8 cellular contexts compared by ENCODE assay signal in the genomic region with DNA sequence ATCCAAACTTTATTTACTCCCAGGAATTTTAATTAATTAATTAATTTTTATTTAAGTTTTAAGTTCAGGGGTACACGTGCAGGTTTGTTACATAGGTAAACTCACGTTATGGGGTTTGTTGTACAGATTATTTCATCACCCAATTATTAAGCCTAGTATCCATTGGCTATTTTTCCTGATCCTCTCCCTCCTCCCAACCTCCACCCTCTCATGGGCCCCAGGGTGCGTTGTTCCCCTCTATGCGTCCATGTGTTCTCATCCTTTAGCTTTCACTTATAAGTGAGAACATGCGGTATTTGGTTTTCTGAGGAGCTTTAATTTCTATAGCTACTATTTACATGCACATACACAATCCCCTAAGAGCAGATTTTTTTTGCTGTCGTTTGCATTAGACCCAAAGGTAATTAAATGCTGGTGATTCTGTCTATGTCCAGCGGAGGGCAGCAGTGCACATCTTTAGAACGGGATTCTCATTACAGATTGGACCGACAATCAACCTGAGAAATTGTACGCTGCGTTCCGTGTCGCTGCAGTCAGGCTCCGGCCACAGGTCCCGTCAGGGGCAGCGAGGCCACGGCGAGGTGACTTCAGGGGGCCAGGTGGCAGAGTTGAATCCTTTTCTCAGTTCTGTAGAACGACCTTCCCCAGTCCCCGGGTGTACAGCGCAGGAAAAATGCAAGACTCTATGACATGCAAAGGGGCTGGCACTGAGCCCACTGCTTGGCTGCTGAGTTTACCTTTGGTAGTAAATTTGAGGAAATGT. TPM values are rescaled to one million over a fixed set of nuclear protein-coding genes. Genes with fewer than 3 reads are reported as not detected.
A peak's percentile ranks its signal among the peaks of the same experiment; 100 is the strongest.
DNase-seq lines count a peak whose midpoint lies in the region; ATAC-seq and TF ChIP-seq lines count a peak whose summit lies in the region.

No MANE protein-coding gene starts in this region.

- H3K36me3 ChIP-seq in left ventricle myocardium inferior (no peaks in the 10 kb centered on the region), uterus (no peaks in the 10 kb centered on the region)

- peak; percentile 91 for ATAC-seq in HG02759 (IDR thresholded peaks at IDR 0.05; ENCODE audit: unreplicated experiment)
- peak; percentile 87 for ATAC-seq in activated naive CD8-positive, alpha-beta T cell treated with anti-CD3 and anti-CD28 coated beads, Interleukin-2, amount 50 U/mL, for 24 hours

- H3K4me1 ChIP-seq in left ventricle myocardium inferior (peaks cover 5% of the 10 kb centered on the region), uterus (no peaks in the 10 kb centered on the region)

- peaks cover 48% of the 10 kb centered on the region for H3K27me3 Mint-ChIP-seq in activated naive CD8-positive, alpha-beta T cell treated with anti-CD3 and anti-CD28 coated beads, Interleukin-2, amount 50 U/mL, for 24 hours

- no peak for TF ChIP-seq POLR2A in uterus (IDR thresholded peaks at IDR 0.05)

- H3K4me3 Mint-ChIP-seq in activated naive CD8-positive, alpha-beta T cell treated with anti-CD3 and anti-CD28 coated beads, Interleukin-2, amount 50 U/mL, for 24 hours, result peak overlapping the region; percentile 58

- H3K27ac Mint-ChIP-seq in activated naive CD8-positive, alpha-beta T cell treated with anti-CD3 and anti-CD28 coated beads, Interleukin-2, amount 50 U/mL, for 24 hours, result no peak overlapping the region

- intact Hi-C loops in left ventricle myocardium inferior (cut with micrococcal nuclease) (no loop called here), uterus (cut with DNase I; ENCODE audit: low total_unique reads) (no loop called here)

- H3K9me3 ChIP-seq in left ventricle myocardium inferior (replicated peaks), result no peaks in the 10 kb centered on the region
- no peaks in the 10 kb centered on the region for H3K9me3 ChIP-seq in uterus

- no peaks in the 10 kb centered on the region for H3K36me3 Mint-ChIP-seq in activated naive CD8-positive, alpha-beta T cell treated with anti-CD3 and anti-CD28 coated beads, Interleukin-2, amount 50 U/mL, for 24 hours (ENCODE audit: low read depth)

- peak; percentile 77 to 95 (median 94) for DNase-seq in NCI-H1417 (lab: John Stamatoyannopoulos, UW)
- DNase-seq in SW480 (ENCODE audit: low spot score), result peak; percentile 75
- peak; percentile 75 for DNase-seq in activated naive CD8-positive, alpha-beta T cell treated with anti-CD3 and anti-CD28 coated beads, Interleukin-2, amount 50 U/mL, for 24 hours
- peak; percentile 50 for DNase-seq in left ventricle myocardium inferior
- peak; percentile 60 for DNase-seq in putamen (ENCODE audit: low spot score)
- peak; percentile 52 to 64 for DNase-seq in uterus

- H3K9me3 Mint-ChIP-seq in activated naive CD8-positive, alpha-beta T cell treated with anti-CD3 and anti-CD28 coated beads, Interleukin-2, amount 50 U/mL, for 24 hours, result no peaks in the 10 kb centered on the region

- peak; percentile 67; the same call in 1 of the 2 replicates for TF ChIP-seq CTCF in GM12875 (IDR thresholded peaks at IDR 0.05; ENCODE audit: borderline replicate concordance, insufficient read depth, low read depth, low read length)
- peak; percentile 87 for TF ChIP-seq CTCF in left ventricle myocardium inferior (IDR thresholded peaks at IDR 0.05; ENCODE audit: borderline replicate concordance)
- peak; percentile 42 to 73 (median 56) for TF ChIP-seq CTCF in uterus (IDR thresholded peaks at IDR 0.05)

- H3K4me3 ChIP-seq in GM12875 (ENCODE audit: low read depth, low read length) (no peak overlapping the region), left ventricle myocardium inferior (peak overlapping the region; percentile 57), uterus (no peak overlapping the region)

- peaks cover 3% of the 10 kb centered on the region for H3K4me1 Mint-ChIP-seq in activated naive CD8-positive, alpha-beta T cell treated with anti-CD3 and anti-CD28 coated beads, Interleukin-2, amount 50 U/mL, for 24 hours

- H3K27me3 ChIP-seq in left ventricle myocardium inferior (ENCODE audit: low read depth), result peaks cover 67% of the 10 kb centered on the region
- peaks cover 0 to 4% of the 10 kb centered on the region in 2 donors for H3K27me3 ChIP-seq in uterus

- H3K27ac ChIP-seq in left ventricle myocardium inferior (replicated peaks) (no peak overlapping the region), uterus (no peak overlapping the region)

RNA-seq across cellular contexts. Expression of gene TMEM30B, which starts 11.6 kb away (rescaled TPM):
- 0.22 TPM for total RNA-seq in left ventricle myocardium inferior
- total RNA-seq in uterus, result 1 to 10 TPM; 1.8 to 6.4 (median 3.3) TPM

RNA-seq across cellular contexts. Expression of gene PRKCH, which starts 51.9 kb away (rescaled TPM):
- 18.4 TPM for total RNA-seq in left ventricle myocardium inferior
- total RNA-seq in uterus, result 100 to 1,000 TPM in 1 of 4 donors, 10 to 100 TPM in 3; 17.9 to 105 (median 63.5) TPM
